Comparison of ENCODE assay signal across 15 cellular contexts in the genomic region with DNA sequence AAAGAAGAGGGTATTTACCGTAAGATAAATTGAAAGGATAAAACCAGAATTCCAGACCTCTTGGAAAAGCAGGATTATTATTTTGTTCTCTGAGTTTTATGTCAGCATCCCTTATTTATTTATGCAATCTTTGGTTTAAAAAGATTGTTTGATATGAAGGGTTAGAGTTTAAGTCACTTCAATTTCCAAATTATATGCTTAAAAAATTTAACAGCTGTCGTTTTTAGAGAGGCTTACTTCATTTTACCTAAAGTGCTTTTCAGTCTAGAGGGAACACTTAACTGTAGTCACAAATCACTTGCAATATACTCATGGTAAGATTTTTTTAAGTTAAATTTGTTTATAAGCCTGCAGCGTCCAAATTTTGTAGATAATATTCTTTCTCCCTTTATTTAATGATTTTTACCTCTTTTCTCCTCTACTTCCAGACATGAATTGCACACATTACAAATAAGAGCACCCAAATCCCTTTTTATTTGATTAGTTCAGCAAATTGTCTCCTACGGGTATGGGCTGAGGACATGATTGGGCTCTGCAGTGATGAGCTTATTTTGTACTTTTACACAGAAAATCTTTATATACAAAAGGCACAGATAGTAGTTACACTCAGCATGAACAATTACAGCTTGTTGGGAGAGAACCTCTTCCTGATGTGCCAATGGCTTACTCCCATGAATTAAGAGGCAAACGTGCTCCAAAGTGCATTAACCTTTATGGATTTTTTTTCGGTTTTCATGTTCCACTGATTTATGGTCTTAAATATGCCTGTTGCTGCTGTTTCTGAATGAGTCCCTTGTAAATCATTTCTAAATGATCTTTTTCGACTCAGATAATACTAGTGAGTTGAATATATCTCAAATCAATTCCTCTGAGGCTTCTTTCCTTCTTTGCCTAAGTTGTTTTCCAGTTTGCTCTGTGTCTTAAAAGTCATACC.
"Had no signal": no experiment of that assay in that cellular context is flagged by ENCODE, and none has a peak within 500 bp of the region (broad histone marks: within the 10 kb centered on the region; RNA-seq: fewer than 3 reads in every experiment).

No MANE protein-coding gene starts in this region.

- H3K27me3 Mint-ChIP-seq: activated CD4-positive, alpha-beta T cell treated with anti-CD3 and anti-CD28 coated beads, Interleukin-2, amount 10 ng/mL, durations not matched to agents 7 days and 5 days; stimulated activated naive CD8-positive, alpha-beta T cell treated with anti-CD3 and anti-CD28 coated beads, Interleukin-15, Interleukin-2, amounts not matched to agents 100 ng/mL and 50 ng/mL, for 24 hours; type B pancreatic cell had no signal

- H3K4me3 Mint-ChIP-seq: activated CD4-positive, alpha-beta T cell treated with anti-CD3 and anti-CD28 coated beads, Interleukin-2, amount 10 ng/mL, durations not matched to agents 7 days and 5 days; mesothelial cell of epicardium; stimulated activated naive CD8-positive, alpha-beta T cell treated with anti-CD3 and anti-CD28 coated beads, Interleukin-15, Interleukin-2, amounts not matched to agents 100 ng/mL and 50 ng/mL, for 24 hours; type B pancreatic cell had no signal

- H3K4me1 Mint-ChIP-seq: activated CD4-positive, alpha-beta T cell treated with anti-CD3 and anti-CD28 coated beads, Interleukin-2, amount 10 ng/mL, durations not matched to agents 7 days and 5 days; mesothelial cell of epicardium had no signal

- H3K9me3 Mint-ChIP-seq: activated CD4-positive, alpha-beta T cell treated with anti-CD3 and anti-CD28 coated beads, Interleukin-2, amount 10 ng/mL, durations not matched to agents 7 days and 5 days; mesothelial cell of epicardium; stimulated activated naive CD8-positive, alpha-beta T cell treated with anti-CD3 and anti-CD28 coated beads, Interleukin-15, Interleukin-2, amounts not matched to agents 100 ng/mL and 50 ng/mL, for 24 hours; type B pancreatic cell had no signal

- DNase-seq: activated CD4-positive, alpha-beta T cell treated with anti-CD3 and anti-CD28 coated beads, Interleukin-2, amount 10 ng/mL, durations not matched to agents 7 days and 5 days; activated CD8-positive, alpha-beta memory T cell treated with anti-CD3 and anti-CD28 coated beads for 24 hours; activated naive CD4-positive, alpha-beta T cell treated with Interleukin-2 at 50 U/mL for 16 hours; anterior cingulate cortex; cerebellar nuclear complex; effector CD8-positive, alpha-beta T cell; foreskin melanocyte; heart left ventricle; left colon; lower lobe of right lung; right cardiac atrium; spleen had no signal

- H3K27ac Mint-ChIP-seq: activated CD4-positive, alpha-beta T cell treated with anti-CD3 and anti-CD28 coated beads, Interleukin-2, amount 10 ng/mL, durations not matched to agents 7 days and 5 days; mesothelial cell of epicardium; stimulated activated naive CD8-positive, alpha-beta T cell treated with anti-CD3 and anti-CD28 coated beads, Interleukin-15, Interleukin-2, amounts not matched to agents 100 ng/mL and 50 ng/mL, for 24 hours; type B pancreatic cell had no signal

- H3K36me3 Mint-ChIP-seq: mesothelial cell of epicardium, type B pancreatic cell had no signal

- ATAC-seq: heart left ventricle, left colon, lower lobe of right lung, right cardiac atrium had no signal
